In genomic region chr15:92355307-92355706, GRCh38 we compare ENCODE assay signal across 27 cellular contexts. TPM values are rescaled to one million over a fixed set of nuclear protein-coding genes. Genes with fewer than 3 reads are reported as not detected.
"Had no signal": no experiment of that assay in that cellular context is flagged by ENCODE, and none has a peak within 500 bp of the region (broad histone marks: within the 10 kb centered on the region; RNA-seq: fewer than 3 reads in every experiment).

No MANE protein-coding gene starts in this region.

- H3K9me3 ChIP-seq: colonic mucosa, esophagus squamous epithelium, gastrocnemius medialis, heart right ventricle, left lung, lower lobe of right lung had no signal

- H3K4me1 ChIP-seq: colonic mucosa, esophagus squamous epithelium, gastrocnemius medialis, heart right ventricle, left lung, lower lobe of right lung had no signal

- H3K27me3 ChIP-seq: colonic mucosa, esophagus squamous epithelium, gastrocnemius medialis, left lung had no signal

- H3K4me3 ChIP-seq: colonic mucosa, esophagus squamous epithelium, gastrocnemius medialis, heart right ventricle, left lung, lower lobe of right lung had no signal

- ATAC-seq: effector memory CD8-positive, alpha-beta T cell; esophagus mucosa; gastrocnemius medialis; heart right ventricle; left cardiac atrium; left lung; left ventricle myocardium superior; lower lobe of right lung; naive thymus-derived CD4-positive, alpha-beta T cell had no signal

- H3K27ac ChIP-seq: colonic mucosa, epithelial cell of prostate, esophagus squamous epithelium, gastrocnemius medialis, heart right ventricle, left lung, lower lobe of right lung had no signal

- DNase-seq: colonic mucosa; cortex of kidney; effector CD8-positive, alpha-beta T cell; effector memory CD8-positive, alpha-beta T cell; endodermal cell; erythroblast; esophagus squamous epithelium; foreskin fibroblast; foreskin melanocyte; gastrocnemius medialis; glutamatergic neuron; head of caudate nucleus; heart right ventricle; hippocampal formation; left cardiac atrium; left lung; left ventricle myocardium superior; lower lobe of right lung; mesenchymal stem cell; midbrain; naive thymus-derived CD4-positive, alpha-beta T cell had no signal

- H3K36me3 ChIP-seq: colonic mucosa, esophagus squamous epithelium, gastrocnemius medialis, heart right ventricle, left lung, lower lobe of right lung had no signal

- FAIRE-seq: endometrium, islet of Langerhans, keratinocyte had no signal

RNA-seq across cellular contexts. Expression of gene ST8SIA2, which starts 38.4 kb away (rescaled TPM):
- total RNA-seq: esophagus squamous epithelium; gastrocnemius medialis; glomerular endothelial cell; lower lobe of right lung; naive thymus-derived CD4-positive, alpha-beta T cell had no signal
- polyA plus RNA-seq: naive thymus-derived CD4-positive, alpha-beta T cell had no signal
